ENCODE assay signal across 15 cellular contexts in genomic region chr1:2535455-2535854, GRCh38. TPM values are rescaled to one million over a fixed set of nuclear protein-coding genes. Genes with fewer than 3 reads are reported as not detected.
"Had no signal": no experiment of that assay in that cellular context is flagged by ENCODE, and none has a peak within 500 bp of the region (broad histone marks: within the 10 kb centered on the region; RNA-seq: fewer than 3 reads in every experiment).

No MANE protein-coding gene starts in this region.

- H3K36me3 ChIP-seq: heart right ventricle, transverse colon had no signal

- H3K9me3 ChIP-seq: heart right ventricle, transverse colon had no signal

- ATAC-seq: activated CD8-positive, alpha-beta T cell treated with anti-CD3 and anti-CD28 coated beads, Interleukin-2, amount 10 ng/mL, durations not matched to agents 7 days and 5 days; heart right ventricle; right cardiac atrium; stimulated activated effector memory CD8-positive, alpha-beta T cell treated with anti-CD3 and anti-CD28 coated beads, Interleukin-12 subunit alpha, Interleukin-12 subunit beta, amount 100 ng/mL, for 72 hours had no signal

- H3K4me3 ChIP-seq: dorsolateral prefrontal cortex, heart right ventricle, transverse colon had no signal

- DNase-seq: activated CD4-positive, alpha-beta T cell treated with anti-CD3 and anti-CD28 coated beads for 48 hours; activated CD8-positive, alpha-beta memory T cell treated with anti-CD3 and anti-CD28 coated beads, Interleukin-2, amount 50 U/mL, for 48 hours; activated CD8-positive, alpha-beta T cell treated with anti-CD3 and anti-CD28 coated beads, Interleukin-2, amount 10 ng/mL, durations not matched to agents 7 days and 5 days; activated naive CD4-positive, alpha-beta T cell; aorta; dorsolateral prefrontal cortex; foreskin melanocyte; heart right ventricle; kidney; naive B cell; right cardiac atrium; substantia nigra; T-helper 1 cell had no signal

- H3K27ac ChIP-seq: dorsolateral prefrontal cortex, heart right ventricle had no signal

RNA-seq across cellular contexts. Expression of gene HES5, which starts 5.4 kb away (rescaled TPM):
- total RNA-seq: activated CD8-positive, alpha-beta T cell treated with anti-CD3 and anti-CD28 coated beads, Interleukin-2, amount 10 ng/mL, durations not matched to agents 7 days and 5 days had no signal
- polyA plus RNA-seq: aorta had no signal

RNA-seq across cellular contexts. Expression of gene PLCH2, which starts 59.4 kb away (rescaled TPM):
- polyA plus RNA-seq: aorta had no signal
